In the genomic region with DNA sequence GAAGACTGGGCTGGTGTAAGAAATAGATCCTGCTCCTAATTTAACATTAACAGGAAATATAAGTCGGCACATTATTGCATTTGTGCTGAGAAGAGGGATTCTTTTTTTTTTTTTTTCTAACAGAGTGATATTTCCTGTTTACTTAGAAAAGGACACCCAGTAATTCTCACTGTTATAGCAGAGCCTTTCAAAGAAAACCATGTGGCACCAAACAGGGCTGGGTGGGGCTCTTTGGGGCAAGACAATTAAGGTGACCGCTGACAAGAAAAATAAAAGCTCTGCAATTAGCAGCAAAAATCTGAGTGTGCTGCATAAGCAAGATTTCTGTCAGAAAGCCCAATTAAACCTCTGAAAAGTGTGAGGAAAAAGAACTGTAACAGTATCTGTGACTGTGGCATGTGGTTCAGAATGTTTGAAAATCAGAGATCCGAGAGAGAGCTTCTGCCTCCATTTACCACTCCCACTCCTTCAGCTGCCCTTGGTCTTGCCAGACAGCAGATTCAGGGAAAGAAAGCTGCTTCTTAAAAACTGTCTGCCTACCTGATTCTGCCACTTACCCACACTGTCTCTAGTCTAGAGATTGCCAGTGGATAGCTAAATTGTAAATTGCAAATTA, we compare ENCODE assay signal across 9 cellular contexts.
DNase-seq lines count a peak whose midpoint lies in the region; ATAC-seq and TF ChIP-seq lines count a peak whose summit lies in the region.
"Had no signal": no experiment of that assay in that cellular context is flagged by ENCODE, and none has a peak within 500 bp of the region (broad histone marks: within the 10 kb centered on the region; RNA-seq: fewer than 3 reads in every experiment).

No MANE protein-coding gene starts in this region.

- TF ChIP-seq CTCF in chondrocyte (IDR thresholded peaks at IDR 0.05): no peak
- no peak for TF ChIP-seq CTCF in neural crest cell (conservative IDR thresholded peaks at IDR 0.05)

- no peaks in the 10 kb centered on the region for H3K36me3 Mint-ChIP-seq in CD4-positive, alpha-beta memory T cell
- H3K36me3 Mint-ChIP-seq in chondrocyte (ENCODE audit: low read depth) (peaks cover 2% of the 10 kb centered on the region), neural crest cell (ENCODE audit: low read depth) (peaks cover 6% of the 10 kb centered on the region)

- peaks cover 52 to 79% (median 67%) of the 10 kb centered on the region in 4 donors for H3K4me1 Mint-ChIP-seq in CD4-positive, alpha-beta memory T cell
- H3K4me1 Mint-ChIP-seq in chondrocyte (ENCODE audit: low read depth) (peaks cover 20% of the 10 kb centered on the region), neural crest cell (peaks cover 37% of the 10 kb centered on the region)

- H3K27me3 Mint-ChIP-seq in CD4-positive, alpha-beta memory T cell: no peaks in the 10 kb centered on the region
- H3K27me3 Mint-ChIP-seq in chondrocyte (ENCODE audit: low read depth) (no peaks in the 10 kb centered on the region), neural crest cell (ENCODE audit: low read depth) (no peaks in the 10 kb centered on the region)

- H3K9me3 ChIP-seq in CD4-positive, alpha-beta memory T cell (ENCODE audit: control insufficient read depth in 1 of 2, low read length in 2 of 2): no peaks in the 10 kb centered on the region

- H3K4me3 Mint-ChIP-seq in CD4-positive, alpha-beta memory T cell: peak overlapping the region; percentile 66 to 84 (median 74)
- H3K4me3 Mint-ChIP-seq in chondrocyte (ENCODE audit: unreplicated experiment) (no peak overlapping the region), neural crest cell (peak overlapping the region; percentile 72)

- CTCF ChIA-PET in CD4-positive, alpha-beta memory T cell (lab: Charles Lee; ENCODE audit: partially characterized antibody): interaction anchor here (0.5 to 6.0 kb wide), 20 partner anchors 9 to 774 kb away, joined by 3 to 28 read pairs (median 4); partner anchors contain the start of gene IQGAP2

- H3K27ac ChIP-seq in CD4-positive, alpha-beta memory T cell (ENCODE audit: low read depth, low read length): peak overlapping the region; percentile 49
- H3K27ac ChIP-seq: tibial artery had no signal

- peaks cover 0 to 15% (median 3%) of the 10 kb centered on the region in 8 donors for H3K9me3 Mint-ChIP-seq in CD4-positive, alpha-beta memory T cell
- H3K9me3 Mint-ChIP-seq in chondrocyte (ENCODE audit: low read depth): peaks cover 11% of the 10 kb centered on the region
- peaks cover 4% of the 10 kb centered on the region for H3K9me3 Mint-ChIP-seq in neural crest cell

- ATAC-seq in GM18907 (IDR thresholded peaks at IDR 0.05; ENCODE audit: unreplicated experiment) (no peak), GM19328 (IDR thresholded peaks at IDR 0.05; ENCODE audit: unreplicated experiment) (no peak)

- H3K36me3 ChIP-seq in CD4-positive, alpha-beta memory T cell (ENCODE audit: insufficient read depth, low read length): no peaks in the 10 kb centered on the region
- H3K36me3 ChIP-seq: tibial artery had no signal

- no peaks in the 10 kb centered on the region for H3K27me3 ChIP-seq in CD4-positive, alpha-beta memory T cell (ENCODE audit: insufficient read depth, low read length)

- intact Hi-C loops in CD4-positive, alpha-beta memory T cell (cut with micrococcal nuclease): loop anchor here (1.0 to 5.0 kb wide), 2 partner anchors 76 to 146 kb away; no protein-coding TSS in a partner anchor

- no peak overlapping the region for H3K4me3 ChIP-seq in CD4-positive, alpha-beta memory T cell (ENCODE audit: low read length in 2 of 2)
- H3K4me3 ChIP-seq: tibial artery had no signal

- peak; percentile 52 to 65 (median 57) for DNase-seq in CD4-positive, alpha-beta memory T cell
- DNase-seq in NCI-H748 treated with DMSO at 0.1 percent for 48 hours (lab: John Stamatoyannopoulos, UW) (peak; percentile 69), chondrocyte (ENCODE audit: low spot score) (no peak), neural crest cell (ENCODE audit: low read depth, low spot score) (no peak), NCI-H526 (lab: John Stamatoyannopoulos, UW) (no peak), SIG-M5 treated with dmso at 0.1 percent for 504 hours (lab: John Stamatoyannopoulos, UW; ENCODE audit: unreplicated experiment) (no peak)

- H3K4me1 ChIP-seq in CD4-positive, alpha-beta memory T cell (ENCODE audit: insufficient read depth, low read length): peaks cover 66% of the 10 kb centered on the region
- H3K4me1 ChIP-seq: tibial artery had no signal

- POLR2A ChIA-PET in CD4-positive, alpha-beta memory T cell (lab: Charles Lee; ENCODE audit: partially characterized antibody): interaction anchor here (0.6 to 5.8 kb wide), 28 partner anchors 9 to 1391 kb away, joined by 3 to 95 read pairs (median 6); partner anchors contain the start of gene IQGAP2

- H3K27ac Mint-ChIP-seq in CD4-positive, alpha-beta memory T cell: peak overlapping the region; percentile 91 to 97 (median 94)
- H3K27ac Mint-ChIP-seq in chondrocyte (ENCODE audit: unreplicated experiment) (peak overlapping the region; percentile 32), neural crest cell (ENCODE audit: unreplicated experiment) (peak overlapping the region; percentile 46)

Comparison
In these comparisons a context has a peak if more than half of its experiments do, and no peak if none do; other contexts are left out.
1. DNase-seq: peak in CD4-positive, alpha-beta memory T cell (5 of 5) and NCI-H748 treated with DMSO at 0.1 percent for 48 hours (single experiment); none in chondrocyte (single experiment), neural crest cell (single experiment), NCI-H526 (0 of 2) and SIG-M5 treated with dmso at 0.1 percent for 504 hours (single experiment).
2. H3K27ac Mint-ChIP-seq: peak in every context shown above with its lines; median percentile 94 in CD4-positive, alpha-beta memory T cell; 46 in neural crest cell; 32 in chondrocyte.